ENCODE assay signal across 13 cellular contexts in the genomic region with DNA sequence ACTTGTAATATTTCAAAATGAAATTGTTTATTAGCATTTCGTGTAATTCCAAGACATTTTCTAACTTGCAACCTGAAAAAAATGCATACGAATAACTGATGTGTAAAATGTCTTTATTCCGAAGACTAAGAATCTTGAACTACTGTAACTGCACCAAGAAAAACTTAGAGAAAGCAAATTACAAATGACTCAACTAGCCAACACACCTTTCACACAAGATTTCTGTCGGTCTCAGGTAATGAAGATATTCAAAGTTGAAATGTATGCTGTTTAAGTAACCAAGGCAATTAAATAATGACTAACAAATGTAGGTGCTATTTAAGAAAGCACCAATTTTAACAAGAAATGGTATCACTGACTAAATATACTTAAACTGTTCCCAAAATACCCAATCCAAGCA. TPM values are rescaled to one million over a fixed set of nuclear protein-coding genes. Genes with fewer than 3 reads are reported as not detected.
DNase-seq lines count a peak whose midpoint lies in the region; ATAC-seq and TF ChIP-seq lines count a peak whose summit lies in the region.
"Had no signal": no experiment of that assay in that cellular context is flagged by ENCODE, and none has a peak within 500 bp of the region (broad histone marks: within the 10 kb centered on the region; RNA-seq: fewer than 3 reads in every experiment).

No MANE protein-coding gene starts in this region.

- H3K4me3 ChIP-seq in CD8-positive, alpha-beta memory T cell (ENCODE audit: low read length) = no peak overlapping the region
- H3K4me3 ChIP-seq in HUES64 (ENCODE audit: low read length) (0 out of 2 replicates have a peak overlapping the region, but pooled peaks have one; percentile 7), astrocyte of the cerebellum (ENCODE audit: low read depth, low read length) (peak overlapping the region; percentile 92), gastroesophageal sphincter (no peak overlapping the region)
- H3K4me3 ChIP-seq: lung had no signal

- WGBS in HUES64 = 96% methylated on average over 2 of the region's 4 CpGs
- WGBS in gastroesophageal sphincter (ENCODE audit: low coverage in 1 of 2), 2 donors = 74 to 87% methylated on average over 4 of the region's 4 CpGs

- POLR2A ChIA-PET in CD8-positive, alpha-beta memory T cell (lab: Charles Lee) = no interaction called here
- POLR2A ChIA-PET in naive thymus-derived CD8-positive, alpha-beta T cell (lab: Charles Lee) = interaction anchor here (0.5 to 1.0 kb wide), 3 partner anchors 20 to 144 kb away, joined by 3 to 6 read pairs (median 4); no protein-coding TSS in a partner anchor

- H3K4me3 Mint-ChIP-seq in CD8-positive, alpha-beta memory T cell = peak overlapping the region; percentile 95 to 99 (median 98)
- peak overlapping the region in 8 of 10 donors; percentile 14 to 97 (median 92) for H3K4me3 Mint-ChIP-seq in naive thymus-derived CD8-positive, alpha-beta T cell

- TF ChIP-seq CTCF in astrocyte of the cerebellum (IDR thresholded peaks at IDR 0.05; ENCODE audit: low read depth, low read length, missing control alignments) = no peak
- no peak for TF ChIP-seq CTCF in gastroesophageal sphincter (IDR thresholded peaks at IDR 0.05)

- no peaks in the 10 kb centered on the region for H3K27me3 Mint-ChIP-seq in CD8-positive, alpha-beta memory T cell
- H3K27me3 Mint-ChIP-seq in naive thymus-derived CD8-positive, alpha-beta T cell = no peaks in the 10 kb centered on the region

- H3K9me3 ChIP-seq in CD8-positive, alpha-beta memory T cell (ENCODE audit: low read length) = no peaks in the 10 kb centered on the region
- no peaks in the 10 kb centered on the region for H3K9me3 ChIP-seq in HUES64 (ENCODE audit: insufficient read depth, low read depth, low read length)
- no peaks in the 10 kb centered on the region for H3K9me3 ChIP-seq in gastroesophageal sphincter
- H3K9me3 ChIP-seq: spleen had no signal

- DNase-seq in CD8-positive, alpha-beta memory T cell = no peak
- DNase-seq in astrocyte of the cerebellum (ENCODE audit: low read depth) = no peak
- DNase-seq in naive thymus-derived CD8-positive, alpha-beta T cell = no peak
- DNase-seq in NK-92 treated with Interleukin-12 subunit alpha and Interleukin-12 subunit beta, amount 100 ng/mL, for 24 hours (lab: John Stamatoyannopoulos, UW) = no peak
- DNase-seq: NCI-H524; stimulated activated naive CD8-positive, alpha-beta T cell treated with anti-CD3 and anti-CD28 coated beads, Interleukin-15, amount 100 ng/mL, for 72 hours had no signal

- no peaks in the 10 kb centered on the region for H3K36me3 ChIP-seq in CD8-positive, alpha-beta memory T cell (ENCODE audit: insufficient read depth, low read length)
- H3K36me3 ChIP-seq in HUES64 (ENCODE audit: insufficient read depth, low read length) (no peaks in the 10 kb centered on the region), gastroesophageal sphincter (no peaks in the 10 kb centered on the region)
- H3K36me3 ChIP-seq: spleen had no signal

- H3K4me1 Mint-ChIP-seq in CD8-positive, alpha-beta memory T cell = peaks cover 42 to 56% (median 55%) of the 10 kb centered on the region in 3 donors
- peaks cover 13 to 61% (median 45%) of the 10 kb centered on the region in 4 donors for H3K4me1 Mint-ChIP-seq in naive thymus-derived CD8-positive, alpha-beta T cell

- no peaks in the 10 kb centered on the region for H3K27me3 ChIP-seq in CD8-positive, alpha-beta memory T cell (ENCODE audit: insufficient read depth, low read length, poor library complexity, severe bottlenecking)
- H3K27me3 ChIP-seq in HUES64 (ENCODE audit: insufficient read depth, low read length) = peaks cover 20% of the 10 kb centered on the region
- H3K27me3 ChIP-seq in gastroesophageal sphincter = no peaks in the 10 kb centered on the region

- no peak overlapping the region for H3K9ac ChIP-seq in HUES64 (ENCODE audit: low read depth, low read length)

- H3K27ac Mint-ChIP-seq in CD8-positive, alpha-beta memory T cell = peak overlapping the region in 4 of 8 donors; percentile 6 to 95 (median 74)
- H3K27ac Mint-ChIP-seq in naive thymus-derived CD8-positive, alpha-beta T cell = peak overlapping the region in 3 of 10 donors; percentile 82 to 95 (median 93)
- H3K27ac Mint-ChIP-seq: stimulated activated naive CD8-positive, alpha-beta T cell treated with anti-CD3 and anti-CD28 coated beads, Interleukin-15, amount 100 ng/mL, for 72 hours had no signal

- CTCF ChIA-PET in CD8-positive, alpha-beta memory T cell (lab: Charles Lee) = interaction anchor here (0.6 to 1.2 kb wide), 3 partner anchors 37 to 195 kb away, joined by 3 to 4 read pairs (median 4); no protein-coding TSS in a partner anchor

- TF ChIP-seq EP300 in gastroesophageal sphincter (IDR thresholded peaks at IDR 0.05) = no peak

- no peak for TF ChIP-seq POLR2A in gastroesophageal sphincter (IDR thresholded peaks at IDR 0.05)

- peaks cover 28% of the 10 kb centered on the region for H3K4me1 ChIP-seq in CD8-positive, alpha-beta memory T cell (ENCODE audit: insufficient read depth, low read length)
- H3K4me1 ChIP-seq in HUES64 (ENCODE audit: insufficient read depth, low read length) (peaks cover 46% of the 10 kb centered on the region), gastroesophageal sphincter (peaks cover 0 to 64% (median 12%) of the 10 kb centered on the region in 3 donors)

- in situ Hi-C loops in astrocyte of the cerebellum (cut with HindIII; ENCODE audit: low sequenced_read_pairs) = loop anchor here (25.0 kb wide), 1 partner anchor 184 kb away; no protein-coding TSS in a partner anchor

- peaks cover 0 to 15% (median 0%) of the 10 kb centered on the region in 3 donors for H3K36me3 Mint-ChIP-seq in CD8-positive, alpha-beta memory T cell
- peaks cover 0 to 2% (median 0%) of the 10 kb centered on the region in 3 donors for H3K36me3 Mint-ChIP-seq in naive thymus-derived CD8-positive, alpha-beta T cell

- H3K27ac ChIP-seq in CD8-positive, alpha-beta memory T cell (ENCODE audit: low read depth, low read length) = no peak overlapping the region
- H3K27ac ChIP-seq in HUES64 (ENCODE audit: low read depth, low read length) (no peak overlapping the region), gastroesophageal sphincter (no peak overlapping the region)
- H3K27ac ChIP-seq: spleen had no signal

- ATAC-seq in naive thymus-derived CD8-positive, alpha-beta T cell = no peak
- ATAC-seq in gastroesophageal sphincter (no peak), GM19455 (IDR thresholded peaks at IDR 0.05; ENCODE audit: unreplicated experiment) (no peak), HG03045 (IDR thresholded peaks at IDR 0.05; ENCODE audit: unreplicated experiment) (no peak)
- ATAC-seq: esophagus mucosa; stimulated activated naive CD8-positive, alpha-beta T cell treated with anti-CD3 and anti-CD28 coated beads, Interleukin-15, amount 100 ng/mL, for 72 hours had no signal

- H3K9me3 Mint-ChIP-seq in CD8-positive, alpha-beta memory T cell = no peaks in the 10 kb centered on the region
- H3K9me3 Mint-ChIP-seq in naive thymus-derived CD8-positive, alpha-beta T cell = no peaks in the 10 kb centered on the region
- H3K9me3 Mint-ChIP-seq: stimulated activated naive CD8-positive, alpha-beta T cell treated with anti-CD3 and anti-CD28 coated beads, Interleukin-15, amount 100 ng/mL, for 72 hours had no signal

RNA-seq across cellular contexts. Expression of gene CLSTN1, which starts 2.1 kb away (rescaled TPM):
- 10 to 100 TPM; 38.4 to 40.8 TPM for total RNA-seq in CD8-positive, alpha-beta memory T cell
- polyA plus RNA-seq in CD8-positive, alpha-beta memory T cell = 48.2 TPM
- polyA plus RNA-seq in HUES64 (2013, experiment 1 of 2) = 49.3 TPM
- 62.1 TPM for polyA plus RNA-seq in HUES64 (2013, experiment 2 of 2)
- total RNA-seq in naive thymus-derived CD8-positive, alpha-beta T cell = 10 to 100 TPM; 62.9 to 63.1 TPM
- 10 to 100 TPM; 10.7 to 32.3 (median 12.9) TPM for polyA plus RNA-seq in naive thymus-derived CD8-positive, alpha-beta T cell
- 10 to 100 TPM; 45.1 to 95.4 (median 58.7) TPM for total RNA-seq in gastroesophageal sphincter

Comparison
In these comparisons a context has a peak if more than half of its experiments do, and no peak if none do; other contexts are left out.
1. H3K4me3 ChIP-seq: peak in HUES64 (single experiment) and astrocyte of the cerebellum (single experiment); none in CD8-positive, alpha-beta memory T cell (single experiment) and gastroesophageal sphincter (0 of 2).